In the genomic region with DNA sequence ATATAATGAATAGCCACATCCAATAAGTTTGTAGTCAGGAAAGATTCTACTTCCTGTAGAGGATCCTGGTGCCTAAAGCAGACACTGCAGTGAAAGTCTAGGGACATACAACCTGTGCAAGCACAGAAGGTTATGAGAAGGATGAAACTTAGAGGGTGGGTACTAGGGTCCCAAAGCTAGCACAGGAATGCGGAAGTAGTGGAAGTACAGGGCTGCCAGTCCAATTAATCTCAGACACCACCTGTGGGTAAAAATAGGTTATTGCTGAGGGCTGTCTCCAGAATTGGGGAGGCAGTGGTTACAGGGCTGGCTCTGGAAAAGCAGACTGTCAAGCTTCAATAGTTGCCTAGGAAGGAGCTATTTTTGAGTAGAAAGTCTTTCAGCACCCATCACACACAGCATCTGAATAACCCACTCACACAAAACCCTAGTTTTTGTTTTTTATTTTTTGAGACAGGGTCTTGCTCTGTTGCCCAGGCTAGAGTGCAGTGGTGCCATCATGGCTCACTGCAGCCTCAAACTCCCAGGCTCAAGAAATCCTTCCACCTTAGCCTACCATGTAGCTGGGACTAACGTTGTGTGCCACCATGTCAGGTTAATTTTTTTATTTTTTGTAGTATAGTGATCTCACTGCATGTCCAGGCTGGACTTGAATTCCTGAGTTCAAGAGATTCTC, we compare ENCODE assay signal across 1 cellular context.
TF ChIP-seq lines count a peak whose summit lies in the region.

No MANE protein-coding gene starts in this region.

TF ChIP-seq in A549, 52 proteins besides CTCF, POLR2A, EP300 and RAD21 (continued from another document):
- TF ChIP-seq, protein P1, sequence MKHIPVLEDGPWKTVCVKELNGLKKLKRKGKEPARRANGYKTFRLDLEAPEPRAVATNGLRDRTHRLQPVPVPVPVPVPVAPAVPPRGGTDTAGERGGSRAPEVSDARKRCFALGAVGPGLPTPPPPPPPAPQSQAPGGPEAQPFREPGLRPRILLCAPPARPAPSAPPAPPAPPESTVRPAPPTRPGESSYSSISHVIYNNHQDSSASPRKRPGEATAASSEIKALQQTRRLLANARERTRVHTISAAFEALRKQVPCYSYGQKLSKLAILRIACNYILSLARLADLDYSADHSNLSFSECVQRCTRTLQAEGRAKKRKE (CRISPR knock-in tag; IDR thresholded peaks at IDR 0.05; ENCODE audit: low read depth) = no peak
- TF ChIP-seq NFE2L2 (conservative IDR thresholded peaks at IDR 0.05; ENCODE audit: low read length) (no peak), TFCP2L1 (CRISPR knock-in tag; IDR thresholded peaks at IDR 0.05) (no peak)
- TF ChIP-seq, protein P2, sequence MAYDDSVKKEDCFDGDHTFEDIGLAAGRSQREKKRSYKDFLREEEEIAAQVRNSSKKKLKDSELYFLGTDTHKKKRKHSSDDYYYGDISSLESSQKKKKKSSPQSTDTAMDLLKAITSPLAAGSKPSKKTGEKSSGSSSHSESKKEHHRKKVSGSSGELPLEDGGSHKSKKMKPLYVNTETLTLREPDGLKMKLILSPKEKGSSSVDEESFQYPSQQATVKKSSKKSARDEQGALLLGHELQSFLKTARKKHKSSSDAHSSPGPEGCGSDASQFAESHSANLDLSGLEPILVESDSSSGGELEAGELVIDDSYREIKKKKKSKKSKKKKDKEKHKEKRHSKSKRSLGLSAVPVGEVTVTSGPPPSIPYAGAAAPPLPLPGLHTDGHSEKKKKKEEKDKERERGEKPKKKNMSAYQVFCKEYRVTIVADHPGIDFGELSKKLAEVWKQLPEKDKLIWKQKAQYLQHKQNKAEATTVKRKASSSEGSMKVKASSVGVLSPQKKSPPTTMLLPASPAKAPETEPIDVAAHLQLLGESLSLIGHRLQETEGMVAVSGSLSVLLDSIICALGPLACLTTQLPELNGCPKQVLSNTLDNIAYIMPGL (CRISPR knock-in tag; IDR thresholded peaks at IDR 0.05; ENCODE audit: borderline replicate concordance) = no peak
